ENCODE assay signal across 13 cellular contexts in the genomic region with DNA sequence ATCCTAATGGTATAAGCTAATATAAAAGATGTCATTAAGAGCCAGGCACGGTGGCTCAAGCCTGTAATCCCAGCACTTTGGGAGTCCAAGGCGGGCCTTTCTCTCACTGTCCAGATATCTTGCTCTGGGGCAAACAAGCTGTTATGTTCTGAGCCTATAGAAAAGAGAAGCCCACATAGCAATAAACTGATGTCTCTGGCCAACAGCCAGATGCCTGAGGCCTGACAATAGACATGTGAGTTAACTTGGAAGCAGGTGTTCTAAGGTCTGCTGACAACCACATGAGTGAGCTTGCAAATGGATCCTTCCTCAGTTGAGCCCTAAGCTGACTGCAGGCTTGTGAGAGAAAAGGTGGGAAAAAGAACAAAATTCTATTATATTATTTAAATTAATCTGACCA. TPM values are rescaled to one million over a fixed set of nuclear protein-coding genes. Genes with fewer than 3 reads are reported as not detected.
DNase-seq lines count a peak whose midpoint lies in the region; ATAC-seq and TF ChIP-seq lines count a peak whose summit lies in the region.
"Had no signal": no experiment of that assay in that cellular context is flagged by ENCODE, and none has a peak within 500 bp of the region (broad histone marks: within the 10 kb centered on the region; RNA-seq: fewer than 3 reads in every experiment).

No MANE protein-coding gene starts in this region.

- H3K36me3 ChIP-seq in right lobe of liver = no peaks in the 10 kb centered on the region

- H3K4me3 Mint-ChIP-seq in CD14-positive monocyte = no peak overlapping the region

- TF ChIP-seq CTCF in 22Rv1 (IDR thresholded peaks at IDR 0.05) (no peak), CD14-positive monocyte (IDR thresholded peaks at IDR 0.05) (no peak), right lobe of liver (IDR thresholded peaks at IDR 0.05) (no peak)

- WGBS in right lobe of liver (ENCODE audit: insufficient coverage, low coverage, low lambda C conversion rate, missing lambda C conversion rate) = 88% methylated on average over 2 of the region's 2 CpGs

- H3K36me3 Mint-ChIP-seq in CD14-positive monocyte = peaks cover 16 to 18% of the 10 kb centered on the region in 2 donors

- H3K27me3 ChIP-seq in right lobe of liver = no peaks in the 10 kb centered on the region

- H3K9me3 Mint-ChIP-seq in CD14-positive monocyte = no peaks in the 10 kb centered on the region

- no peaks in the 10 kb centered on the region for H3K9me3 ChIP-seq in right lobe of liver

- peak overlapping the region; percentile 16; the same call in 1 of the 2 replicates for H3K27ac ChIP-seq in 22Rv1
- H3K27ac ChIP-seq in right lobe of liver = no peak overlapping the region
- H3K27ac ChIP-seq: coronary artery had no signal

- peaks cover 7% of the 10 kb centered on the region for H3K4me1 Mint-ChIP-seq in CD14-positive monocyte

- DNase-seq in NCI-H524 treated with DMSO at 0.1 percent for 48 hours (lab: John Stamatoyannopoulos, UW) (peak; percentile 23), dermis microvascular lymphatic vessel endothelial cell (ENCODE audit: low read depth in 2 of 2) (peak; percentile 55 to 85), CD14-positive monocyte (ENCODE audit: low spot score) (no peak), right lobe of liver (no peak)
- no peak for DNase-seq in effector CD8-positive, alpha-beta T cell (lab: John Stamatoyannopoulos, UW)
- DNase-seq in NK-92 treated with Interleukin-12 subunit alpha and Interleukin-12 subunit beta, amount 100 ng/mL, for 24 hours (lab: John Stamatoyannopoulos, UW) = no peak
- DNase-seq: activated CD8-positive, alpha-beta memory T cell treated with anti-CD3 and anti-CD28 coated beads, Interleukin-2, amount 50 U/mL, for 4 hours; kidney glomerular epithelial cell; stimulated activated naive CD4-positive, alpha-beta T cell had no signal

- intact Hi-C loops in CD14-positive monocyte (cut with micrococcal nuclease) (no loop called here), right lobe of liver (cut with DNase I) (no loop called here)

- TF ChIP-seq POLR2A in right lobe of liver (IDR thresholded peaks at IDR 0.05) = no peak

- H3K4me3 ChIP-seq in right lobe of liver = no peak overlapping the region
- H3K4me3 ChIP-seq: coronary artery had no signal

- H3K4me1 ChIP-seq in right lobe of liver = peaks cover 0 to 9% (median 0%) of the 10 kb centered on the region in 4 donors

- peak overlapping the region in 2 of 7 donors; percentile 23 to 65 for H3K27ac Mint-ChIP-seq in CD14-positive monocyte

- ATAC-seq in HG03103 (IDR thresholded peaks at IDR 0.05; ENCODE audit: low read depth, unreplicated experiment) (peak; percentile 53), right lobe of liver (no peak)
- ATAC-seq: HCT116 had no signal

- H3K27me3 Mint-ChIP-seq in CD14-positive monocyte (ENCODE audit: low read depth in 3 of 3) = peaks cover 0 to 2% (median 0%) of the 10 kb centered on the region in 3 donors

RNA-seq across cellular contexts. Expression of a gene that starts 25.0 kb away (rescaled TPM):
- 11.0 and 12.3 TPM in 2 replicates for total RNA-seq in dermis microvascular lymphatic vessel endothelial cell
- polyA plus RNA-seq in CD14-positive monocyte = 1 to 10 TPM; 6.2 to 8.5 TPM
- total RNA-seq in right lobe of liver = 10 to 100 TPM; 12.8 to 22.3 (median 16.9) TPM

Comparison
In these comparisons a context has a peak if more than half of its experiments do, and no peak if none do; other contexts are left out.
1. DNase-seq: peak in NCI-H524 treated with DMSO at 0.1 percent for 48 hours (single experiment) and dermis microvascular lymphatic vessel endothelial cell (2 of 2); none in effector CD8-positive, alpha-beta T cell (single experiment), CD14-positive monocyte (single experiment), NK-92 treated with Interleukin-12 subunit alpha and Interleukin-12 subunit beta, amount 100 ng/mL, for 24 hours (single experiment) and right lobe of liver (0 of 3).